Comparison of ENCODE assay signal across 17 cellular contexts in genomic region chr21:34969431-34970036, GRCh38.
A peak's percentile ranks its signal among the peaks of the same experiment; 100 is the strongest.
DNase-seq lines count a peak whose midpoint lies in the region; ATAC-seq and TF ChIP-seq lines count a peak whose summit lies in the region.
"Had no signal": no experiment of that assay in that cellular context is flagged by ENCODE, and none has a peak within 500 bp of the region (broad histone marks: within the 10 kb centered on the region; RNA-seq: fewer than 3 reads in every experiment).

No MANE protein-coding gene starts in this region.

- CTCF ChIA-PET in activated naive CD4-positive, alpha-beta T cell treated with anti-CD3 and anti-CD28 coated beads for 36 hours (lab: Charles Lee), result interaction anchor here (1.4 to 4.2 kb wide), 3 partner anchors 13 to 23 kb away, joined by 3 to 20 read pairs (median 13); no protein-coding TSS in a partner anchor

- H3K27me3 Mint-ChIP-seq in activated naive CD4-positive, alpha-beta T cell treated with anti-CD3 and anti-CD28 coated beads for 36 hours (ENCODE audit: low read depth), result no peaks in the 10 kb centered on the region
- peaks cover 2% of the 10 kb centered on the region for H3K27me3 Mint-ChIP-seq in activated naive CD8-positive, alpha-beta T cell treated with anti-CD3 and anti-CD28 coated beads, Interleukin-2, amount 50 U/mL, for 24 hours
- H3K27me3 Mint-ChIP-seq in stimulated activated naive B cell treated with anti-CD40 and anti-IgM and Interleukin-4, amounts not matched to agents 10 μg/mL and 1 μg/mL and 100 μg/mL, for 72 hours, result no peaks in the 10 kb centered on the region

- peaks cover 86% of the 10 kb centered on the region for H3K4me1 Mint-ChIP-seq in activated naive CD4-positive, alpha-beta T cell treated with anti-CD3 and anti-CD28 coated beads for 36 hours (ENCODE audit: low read depth)
- peaks cover 94% of the 10 kb centered on the region for H3K4me1 Mint-ChIP-seq in activated naive CD8-positive, alpha-beta T cell treated with anti-CD3 and anti-CD28 coated beads, Interleukin-2, amount 50 U/mL, for 24 hours
- H3K4me1 Mint-ChIP-seq in stimulated activated naive B cell treated with anti-CD40 and anti-IgM and Interleukin-4, amounts not matched to agents 10 μg/mL and 1 μg/mL and 100 μg/mL, for 72 hours, result peaks cover 62 to 93% of the 10 kb centered on the region in 2 donors

- peaks cover 97% of the 10 kb centered on the region for H4K20me1 ChIP-seq in Loucy (ENCODE audit: insufficient read depth, low read length, poor library complexity, severe bottlenecking)

- peak overlapping the region; percentile 93 for H3K27ac Mint-ChIP-seq in activated naive CD4-positive, alpha-beta T cell treated with anti-CD3 and anti-CD28 coated beads for 36 hours
- peak overlapping the region; percentile 96 for H3K27ac Mint-ChIP-seq in activated naive CD8-positive, alpha-beta T cell treated with anti-CD3 and anti-CD28 coated beads, Interleukin-2, amount 50 U/mL, for 24 hours
- H3K27ac Mint-ChIP-seq in stimulated activated naive B cell treated with anti-CD40 and anti-IgM and Interleukin-4, amounts not matched to agents 10 μg/mL and 1 μg/mL and 100 μg/mL, for 72 hours, result peak overlapping the region; percentile 95

- no peak overlapping the region for H3K9ac ChIP-seq in Loucy (ENCODE audit: low read depth, low read length, poor library complexity, severe bottlenecking)

- H3K9me2 ChIP-seq in Loucy (replicated peaks; ENCODE audit: low read depth, low read length), result no peaks in the 10 kb centered on the region

- peaks cover 2% of the 10 kb centered on the region for H3K36me3 Mint-ChIP-seq in activated naive CD4-positive, alpha-beta T cell treated with anti-CD3 and anti-CD28 coated beads for 36 hours (ENCODE audit: low read depth)
- H3K36me3 Mint-ChIP-seq in activated naive CD8-positive, alpha-beta T cell treated with anti-CD3 and anti-CD28 coated beads, Interleukin-2, amount 50 U/mL, for 24 hours (ENCODE audit: low read depth), result peaks cover 9% of the 10 kb centered on the region
- H3K36me3 Mint-ChIP-seq in stimulated activated naive B cell treated with anti-CD40 and anti-IgM and Interleukin-4, amounts not matched to agents 10 μg/mL and 1 μg/mL and 100 μg/mL, for 72 hours, result peaks cover 46 to 68% of the 10 kb centered on the region in 2 donors

- no peak overlapping the region for H3K4me3 ChIP-seq in Loucy (ENCODE audit: low read length, poor library complexity, severe bottlenecking)
- H3K4me3 ChIP-seq: heart left ventricle had no signal

- H3F3A ChIP-seq in Loucy (ENCODE audit: low read depth), result no peaks in the 10 kb centered on the region

- H3K9me3 Mint-ChIP-seq in activated naive CD4-positive, alpha-beta T cell treated with anti-CD3 and anti-CD28 coated beads for 36 hours, result no peaks in the 10 kb centered on the region
- no peaks in the 10 kb centered on the region for H3K9me3 Mint-ChIP-seq in activated naive CD8-positive, alpha-beta T cell treated with anti-CD3 and anti-CD28 coated beads, Interleukin-2, amount 50 U/mL, for 24 hours
- peaks cover 0 to 3% of the 10 kb centered on the region in 2 donors for H3K9me3 Mint-ChIP-seq in stimulated activated naive B cell treated with anti-CD40 and anti-IgM and Interleukin-4, amounts not matched to agents 10 μg/mL and 1 μg/mL and 100 μg/mL, for 72 hours

- H3K4me2 ChIP-seq in Loucy (ENCODE audit: low read depth, low read length, poor library complexity, severe bottlenecking), result peak overlapping the region; percentile 32

- H3K9me3 ChIP-seq in Loucy (ENCODE audit: insufficient read depth, low read depth, low read length), result no peaks in the 10 kb centered on the region
- H3K9me3 ChIP-seq: heart left ventricle had no signal

- H3K36me3 ChIP-seq in Loucy (ENCODE audit: insufficient read depth, low read length), result peaks cover 70% of the 10 kb centered on the region
- H3K36me3 ChIP-seq: heart left ventricle had no signal

- TF ChIP-seq CTCF in Loucy (conservative IDR thresholded peaks at IDR 0.05; ENCODE audit: low read length), result no peak

- no peak overlapping the region for H2AFZ ChIP-seq in Loucy (ENCODE audit: low read length)

- H3K4me3 Mint-ChIP-seq in activated naive CD4-positive, alpha-beta T cell treated with anti-CD3 and anti-CD28 coated beads for 36 hours, result peak overlapping the region; percentile 59
- H3K4me3 Mint-ChIP-seq in activated naive CD8-positive, alpha-beta T cell treated with anti-CD3 and anti-CD28 coated beads, Interleukin-2, amount 50 U/mL, for 24 hours, result peak overlapping the region; percentile 64
- H3K4me3 Mint-ChIP-seq in stimulated activated naive B cell treated with anti-CD40 and anti-IgM and Interleukin-4, amounts not matched to agents 10 μg/mL and 1 μg/mL and 100 μg/mL, for 72 hours, result peak overlapping the region; percentile 65 to 74

- H3K27me3 ChIP-seq in Loucy (ENCODE audit: insufficient read depth, low read length, poor library complexity, severe bottlenecking), result no peaks in the 10 kb centered on the region
- H3K27me3 ChIP-seq: heart left ventricle had no signal

- peaks cover 99% of the 10 kb centered on the region for H3K79me2 ChIP-seq in Loucy (ENCODE audit: insufficient read depth, low read length)

- peaks cover 41% of the 10 kb centered on the region for H3K4me1 ChIP-seq in Loucy (ENCODE audit: insufficient read depth, low read length, poor library complexity, severe bottlenecking)

- DNase-seq in activated naive CD4-positive, alpha-beta T cell treated with anti-CD3 and anti-CD28 coated beads for 36 hours, result no peak
- DNase-seq in activated naive CD4-positive, alpha-beta T cell treated with anti-CD3 and anti-CD28 coated beads, Interleukin-2, amount 50 U/mL, for 16 hours, result no peak
- DNase-seq in activated naive CD8-positive, alpha-beta T cell treated with anti-CD3 and anti-CD28 coated beads, Interleukin-2, amount 50 U/mL, for 24 hours, result no peak
- no peak for DNase-seq in stimulated activated naive B cell treated with anti-CD40 and anti-IgM and Interleukin-4, amounts not matched to agents 10 μg/mL and 1 μg/mL and 100 μg/mL, for 72 hours
- no peak for DNase-seq in OCI-M1 (lab: John Stamatoyannopoulos, UW)
- DNase-seq in foreskin melanocyte, result no peak
- DNase-seq in activated CD4-positive, CD25-positive, alpha-beta regulatory T cell (lab: John Stamatoyannopoulos, UW), result no peak
- DNase-seq: activated CD4-positive, alpha-beta T cell treated with anti-CD3 and anti-CD28 coated beads, Interleukin-2, amount 50 U/mL, for 4 hours; amygdala; heart left ventricle; KBM-7; kidney; NCI-H1436 treated with DMSO at 0.1 percent for 48 hours; NCI-H510A; RPMI8226 had no signal

- intact Hi-C loops in activated naive CD4-positive, alpha-beta T cell treated with anti-CD3 and anti-CD28 coated beads for 36 hours (cut with micrococcal nuclease), result loop anchor here (1.0 to 5.0 kb wide), 5 partner anchors 76 to 433 kb away; no protein-coding TSS in a partner anchor

- no peak for ATAC-seq in activated naive CD8-positive, alpha-beta T cell treated with anti-CD3 and anti-CD28 coated beads, Interleukin-2, amount 50 U/mL, for 24 hours
- peak in 1 of 2 donors; percentile 14 for ATAC-seq in stimulated activated naive B cell treated with anti-CD40 and anti-IgM and Interleukin-4, amounts not matched to agents 10 μg/mL and 1 μg/mL and 100 μg/mL, for 72 hours (replicated peaks)
- ATAC-seq: HCT116, heart left ventricle had no signal
